18 cellular contexts compared by ENCODE assay signal in the genomic region with DNA sequence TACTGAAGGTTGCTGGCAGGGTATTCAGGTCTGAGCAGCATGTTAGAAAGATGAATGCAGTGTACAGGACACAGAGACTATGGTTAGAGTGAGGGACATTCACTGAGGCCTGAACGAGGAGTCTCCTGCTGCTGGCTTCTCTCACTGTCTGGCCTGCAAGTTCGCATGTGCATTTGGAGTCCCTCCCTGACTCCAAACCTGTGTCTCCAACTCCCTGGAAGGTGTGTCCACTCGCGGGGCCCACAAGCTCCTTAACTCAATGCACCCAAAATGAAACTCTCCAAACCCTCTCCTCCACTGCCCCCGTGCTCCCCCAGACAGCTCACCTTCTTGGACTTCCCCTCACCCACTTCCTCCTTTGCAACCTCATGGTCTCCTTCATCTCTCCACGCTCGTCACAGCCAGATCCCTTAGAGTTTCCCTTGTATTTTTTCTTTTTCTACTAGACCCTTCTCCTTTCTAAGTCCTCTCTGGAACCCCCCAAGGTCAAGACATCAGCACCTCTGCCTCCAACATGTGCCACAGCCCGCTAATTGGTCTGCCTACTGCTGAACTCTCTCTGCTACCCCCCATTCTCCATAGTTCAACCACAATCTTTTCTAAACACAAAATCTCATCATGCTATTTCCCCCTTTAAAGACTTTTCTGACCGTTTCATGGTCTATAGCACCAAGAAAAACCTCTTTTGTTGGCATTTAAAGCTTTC. TPM values are rescaled to one million over a fixed set of nuclear protein-coding genes. Genes with fewer than 3 reads are reported as not detected.
A peak's percentile ranks its signal among the peaks of the same experiment; 100 is the strongest.
DNase-seq lines count a peak whose midpoint lies in the region; ATAC-seq and TF ChIP-seq lines count a peak whose summit lies in the region.
"Had no signal": no experiment of that assay in that cellular context is flagged by ENCODE, and none has a peak within 500 bp of the region (broad histone marks: within the 10 kb centered on the region; RNA-seq: fewer than 3 reads in every experiment).

No MANE protein-coding gene starts in this region.

- H3K27ac Mint-ChIP-seq in T-helper 17 cell, result peak overlapping the region; percentile 62
- H3K27ac Mint-ChIP-seq in neural crest cell (ENCODE audit: unreplicated experiment), result no peak overlapping the region
- H3K27ac Mint-ChIP-seq: WTC11 had no signal

- H3K4me3 Mint-ChIP-seq in T-helper 17 cell, result no peak overlapping the region
- peak overlapping the region; percentile 0 for H3K4me3 Mint-ChIP-seq in neural crest cell
- H3K4me3 Mint-ChIP-seq: nephron, WTC11 had no signal

- H3K9me3 Mint-ChIP-seq in neural crest cell, result no peaks in the 10 kb centered on the region
- H3K9me3 Mint-ChIP-seq: WTC11 had no signal

- no peak for TF ChIP-seq CTCF in neural crest cell (conservative IDR thresholded peaks at IDR 0.05)

- H3K36me3 Mint-ChIP-seq in T-helper 17 cell (ENCODE audit: low read depth) (peaks cover 8% of the 10 kb centered on the region), neural crest cell (ENCODE audit: low read depth) (no peaks in the 10 kb centered on the region)
- H3K36me3 Mint-ChIP-seq: WTC11 had no signal

- no peaks in the 10 kb centered on the region for H3K9me3 ChIP-seq in T-helper 17 cell (ENCODE audit: control insufficient read depth, low read length, poor library complexity, severe bottlenecking)
- H3K9me3 ChIP-seq: breast epithelium, testis had no signal

- DNase-seq in SIG-M5 treated with dmso at 0.1 percent for 504 hours (lab: John Stamatoyannopoulos, UW; ENCODE audit: unreplicated experiment) (peak; percentile 3), SIG-M5 (lab: John Stamatoyannopoulos, UW) (no peak), T-helper 17 cell (no peak), neural crest cell (ENCODE audit: low read depth, low spot score) (no peak), NCI-H2227 treated with DMSO at 0.1 percent for 48 hours (lab: John Stamatoyannopoulos, UW) (no peak)
- DNase-seq: 8988T; activated effector memory CD4-positive, alpha-beta T cell treated with Interleukin-2 at 50 U/mL for 16 hours; glutamatergic neuron; kidney glomerular epithelial cell; NCI-H1092 treated with DMSO at 0.1 percent for 48 hours; NCI-H446; testis had no signal

- ATAC-seq in GM18868 (IDR thresholded peaks at IDR 0.05; ENCODE audit: unreplicated experiment), result peak; percentile 80
- ATAC-seq in T-helper 17 cell, result peak; percentile 64
- no peak for ATAC-seq in HG03469 (IDR thresholded peaks at IDR 0.05; ENCODE audit: unreplicated experiment)
- ATAC-seq in HG03280 (IDR thresholded peaks at IDR 0.05; ENCODE audit: unreplicated experiment), result no peak
- ATAC-seq: WTC11 had no signal

- H3K27me3 Mint-ChIP-seq in T-helper 17 cell, result peaks cover 31% of the 10 kb centered on the region
- H3K27me3 Mint-ChIP-seq in neural crest cell (ENCODE audit: low read depth), result peaks cover 24% of the 10 kb centered on the region

- H3K4me1 Mint-ChIP-seq in T-helper 17 cell, result peaks cover 19% of the 10 kb centered on the region
- H3K4me1 Mint-ChIP-seq in neural crest cell, result peaks cover 17% of the 10 kb centered on the region

RNA-seq across cellular contexts. Expression of gene HES1, which starts 58.3 kb away (rescaled TPM):
- total RNA-seq in T-helper 17 cell (1 to 10 TPM; 2.4 to 3.1 TPM), neural crest cell (32.6 and 36.2 TPM in 2 replicates)

Comparison
In these comparisons a context has a peak if more than half of its experiments do, and no peak if none do; other contexts are left out.
1. ATAC-seq: peak in GM18868 (single experiment) and T-helper 17 cell (single experiment); none in HG03469 (single experiment) and HG03280 (single experiment).